26 cellular contexts compared by ENCODE assay signal in genomic region chr1:199696225-199696624, GRCh38.
"Had no signal": no experiment of that assay in that cellular context is flagged by ENCODE, and none has a peak within 500 bp of the region (broad histone marks: within the 10 kb centered on the region; RNA-seq: fewer than 3 reads in every experiment).

No MANE protein-coding gene starts in this region.

- H3K4me3 Mint-ChIP-seq: dendritic cell treated with granulocyte-macrophage colony-stimulating factor and Interleukin-4, amounts not matched to agents 40 ng/mL and 50 ng/mL, for 4 days; effector memory CD8-positive, alpha-beta T cell; endodermal cell; immature natural killer cell; mesothelial cell of epicardium had no signal

- ATAC-seq: effector memory CD8-positive, alpha-beta T cell; esophagus mucosa; gastrocnemius medialis; heart right ventricle; left cardiac atrium; left lung; left ventricle myocardium superior; lower lobe of right lung; mucosa of descending colon had no signal

- H3K36me3 Mint-ChIP-seq: immature natural killer cell, mesothelial cell of epicardium had no signal

- H3K27me3 Mint-ChIP-seq: dendritic cell treated with granulocyte-macrophage colony-stimulating factor and Interleukin-4, amounts not matched to agents 40 ng/mL and 50 ng/mL, for 4 days had no signal

- H3K27ac Mint-ChIP-seq: dendritic cell treated with granulocyte-macrophage colony-stimulating factor and Interleukin-4, amounts not matched to agents 40 ng/mL and 50 ng/mL, for 4 days; effector memory CD8-positive, alpha-beta T cell; endodermal cell; immature natural killer cell; mesothelial cell of epicardium had no signal

- DNase-seq: colonic mucosa; cortex of kidney; effector CD8-positive, alpha-beta T cell; effector memory CD8-positive, alpha-beta T cell; endodermal cell; erythroblast; esophagus squamous epithelium; foreskin fibroblast; foreskin melanocyte; gastrocnemius medialis; glutamatergic neuron; head of caudate nucleus; heart right ventricle; hippocampal formation; immature natural killer cell; islet precursor cell; left cardiac atrium; left lung; left ventricle myocardium superior; lower lobe of right lung; mesenchymal stem cell; mucosa of descending colon had no signal

- H3K4me1 ChIP-seq: colonic mucosa, esophagus squamous epithelium, gastrocnemius medialis had no signal

- H3K27me3 ChIP-seq: colonic mucosa, esophagus squamous epithelium, gastrocnemius medialis, left lung had no signal

- H3K9me3 Mint-ChIP-seq: dendritic cell treated with granulocyte-macrophage colony-stimulating factor and Interleukin-4, amounts not matched to agents 40 ng/mL and 50 ng/mL, for 4 days; effector memory CD8-positive, alpha-beta T cell; endodermal cell; immature natural killer cell; mesothelial cell of epicardium had no signal

- H3K4me3 ChIP-seq: colonic mucosa, esophagus squamous epithelium, gastrocnemius medialis, heart right ventricle, left lung, lower lobe of right lung, mucosa of descending colon had no signal

- H3K9me3 ChIP-seq: colonic mucosa, esophagus squamous epithelium, gastrocnemius medialis, heart right ventricle, left lung, lower lobe of right lung, mucosa of descending colon had no signal

- H3K27ac ChIP-seq: colonic mucosa, epithelial cell of prostate, esophagus squamous epithelium, gastrocnemius medialis, heart right ventricle, left lung, lower lobe of right lung had no signal

- H3K36me3 ChIP-seq: colonic mucosa, esophagus squamous epithelium, gastrocnemius medialis, heart right ventricle, left lung, lower lobe of right lung had no signal
